In genomic region chr20:47317127-47317895, GRCh38 we compare ENCODE assay signal across 9 cellular contexts. TPM values are rescaled to one million over a fixed set of nuclear protein-coding genes. Genes with fewer than 3 reads are reported as not detected.
DNase-seq lines count a peak whose midpoint lies in the region; ATAC-seq and TF ChIP-seq lines count a peak whose summit lies in the region.
"Had no signal": no experiment of that assay in that cellular context is flagged by ENCODE, and none has a peak within 500 bp of the region (broad histone marks: within the 10 kb centered on the region; RNA-seq: fewer than 3 reads in every experiment).

No MANE protein-coding gene starts in this region.

- H3K4me3 ChIP-seq in GM12864 (ENCODE audit: low read depth, low read length), result no peak overlapping the region
- peak overlapping the region; percentile 56; the same call in 1 of the 2 replicates for H3K4me3 ChIP-seq in PC-9
- H3K4me3 ChIP-seq in fibroblast of pulmonary artery (replicated peaks; ENCODE audit: low read depth, low read length), result no peak overlapping the region
- H3K4me3 ChIP-seq in neutrophil (ENCODE audit: low read depth in 1 of 2, low read length in 1 of 2), result peak overlapping the region in 1 of 2 experiments; percentile 16

- H3K27ac ChIP-seq in PC-9 (peak overlapping the region; percentile 97), neutrophil (peak overlapping the region; percentile 86)

- no peaks in the 10 kb centered on the region for H3K27me3 Mint-ChIP-seq in activated T-helper 1 cell treated with anti-CD3 and anti-CD28 coated beads, Interleukin-12 subunit alpha, Interleukin-12 subunit beta, Interleukin-2, Interleukin-4 antibody, amounts not matched to agents 30 ng/mL and 10 ng/mL and 1 ng/mL, durations not matched to agents 14 hours and 24 hours and 36 hours (ENCODE audit: insufficient read depth)
- H3K27me3 Mint-ChIP-seq: central memory CD8-positive, alpha-beta T cell had no signal

- POLR2A ChIA-PET in PC-9 (lab: Charles Lee; ENCODE audit: unreplicated experiment), result interaction anchor here (0.7 to 0.9 kb wide), 3 partner anchors 67 to 304 kb away, joined by 3 to 15 read pairs (median 4); partner anchors contain the start of gene NCOA3

- H3K9me3 ChIP-seq in PC-9 (ENCODE audit: insufficient read depth, low read depth) (no peaks in the 10 kb centered on the region), neutrophil (no peaks in the 10 kb centered on the region)

- BruUV-seq in PC-9 (replicated peaks; lab: Mats Ljungman, UMichigan), result no TSS peak

- H3K4me1 Mint-ChIP-seq in activated T-helper 1 cell treated with anti-CD3 and anti-CD28 coated beads, Interleukin-12 subunit alpha, Interleukin-12 subunit beta, Interleukin-2, Interleukin-4 antibody, amounts not matched to agents 30 ng/mL and 10 ng/mL and 1 ng/mL, durations not matched to agents 14 hours and 24 hours and 36 hours (ENCODE audit: low read depth), result peaks cover 61% of the 10 kb centered on the region

- peak overlapping the region; percentile 92 for H3K27ac Mint-ChIP-seq in activated T-helper 1 cell treated with anti-CD3 and anti-CD28 coated beads, Interleukin-12 subunit alpha, Interleukin-12 subunit beta, Interleukin-2, Interleukin-4 antibody, amounts not matched to agents 30 ng/mL and 10 ng/mL and 1 ng/mL, durations not matched to agents 14 hours and 24 hours and 36 hours

- H3K36me3 Mint-ChIP-seq in activated T-helper 1 cell treated with anti-CD3 and anti-CD28 coated beads, Interleukin-12 subunit alpha, Interleukin-12 subunit beta, Interleukin-2, Interleukin-4 antibody, amounts not matched to agents 30 ng/mL and 10 ng/mL and 1 ng/mL, durations not matched to agents 14 hours and 24 hours and 36 hours (ENCODE audit: low read depth), result peaks cover 15% of the 10 kb centered on the region

- ATAC-seq in HG02852 (IDR thresholded peaks at IDR 0.05; ENCODE audit: unreplicated experiment), result no peak

- no peak overlapping the region for H2AFZ ChIP-seq in PC-9

- no peaks in the 10 kb centered on the region for H3K9me3 Mint-ChIP-seq in activated T-helper 1 cell treated with anti-CD3 and anti-CD28 coated beads, Interleukin-12 subunit alpha, Interleukin-12 subunit beta, Interleukin-2, Interleukin-4 antibody, amounts not matched to agents 30 ng/mL and 10 ng/mL and 1 ng/mL, durations not matched to agents 14 hours and 24 hours and 36 hours
- H3K9me3 Mint-ChIP-seq: central memory CD8-positive, alpha-beta T cell had no signal

- H3K79me2 ChIP-seq in PC-9 (ENCODE audit: low read depth), result peaks cover 87% of the 10 kb centered on the region

- H3F3A ChIP-seq in PC-9 (ENCODE audit: insufficient read depth, low read depth), result peaks cover 85% of the 10 kb centered on the region

- peaks cover 85% of the 10 kb centered on the region for H3K4me1 ChIP-seq in PC-9 (replicated peaks; ENCODE audit: insufficient read depth)
- H3K4me1 ChIP-seq in neutrophil (ENCODE audit: control insufficient read depth in 1 of 2, insufficient read depth in 1 of 2, low read depth in 1 of 2, low read length in 1 of 2), result peaks cover 61 to 63% of the 10 kb centered on the region in 2 experiments

- CTCF ChIA-PET in PC-9 (lab: Charles Lee), result interaction anchor here (0.6 to 1.0 kb wide), 4 partner anchors 38 to 188 kb away, joined by 4 to 16 read pairs (median 6); partner anchors contain the start of gene ZMYND8

- H3K36me3 ChIP-seq in PC-9 (ENCODE audit: low read depth) (peaks cover 2% of the 10 kb centered on the region; the same call in 1 of the 2 replicates), neutrophil (no peaks in the 10 kb centered on the region)

- H3K9me2 ChIP-seq in PC-9 (ENCODE audit: insufficient read depth), result no peaks in the 10 kb centered on the region

- DNase-seq in GM12864 (ENCODE audit: low read depth), result peak; percentile 12
- peak; percentile 77 to 96 for DNase-seq in PC-9
- DNase-seq in activated T-helper 1 cell treated with anti-CD3 and anti-CD28 coated beads, Interleukin-12 subunit alpha, Interleukin-12 subunit beta, Interleukin-2, Interleukin-4 antibody, amounts not matched to agents 30 ng/mL and 10 ng/mL and 1 ng/mL, durations not matched to agents 14 hours and 24 hours and 36 hours (ENCODE audit: low spot score), result peak; percentile 43
- peak; percentile 98 for DNase-seq in fibroblast of pulmonary artery (ENCODE audit: low read depth)
- DNase-seq in stromal cell of bone marrow (ENCODE audit: low read depth), result peak; percentile 86
- no peak for DNase-seq in medulla oblongata (ENCODE audit: extremely low spot score)

- H3K27me3 ChIP-seq in PC-9 (ENCODE audit: insufficient read depth, low read depth) (no peaks in the 10 kb centered on the region), neutrophil (no peaks in the 10 kb centered on the region)

- intact Hi-C loops in PC-9 (cut with micrococcal nuclease; ENCODE audit: unreplicated experiment), result loop anchor here (5.0 kb wide), 4 partner anchors 65 to 365 kb away; partner anchors contain the start of gene NCOA3
- intact Hi-C loops in activated T-helper 1 cell treated with anti-CD3 and anti-CD28 coated beads, Interleukin-12 subunit alpha, Interleukin-12 subunit beta, Interleukin-2, Interleukin-4 antibody, amounts not matched to agents 30 ng/mL and 10 ng/mL and 1 ng/mL, durations not matched to agents 14 hours and 24 hours and 36 hours (cut with micrococcal nuclease), result loop anchor here (1.0 to 2.0 kb wide), 4 partner anchors 13 to 67 kb away; partner anchors contain the start of gene ZMYND8

- H3K4me2 ChIP-seq in PC-9, result peak overlapping the region; percentile 90

- no peaks in the 10 kb centered on the region for H4K20me1 ChIP-seq in PC-9 (ENCODE audit: insufficient read depth)

- H3K4me3 Mint-ChIP-seq in activated T-helper 1 cell treated with anti-CD3 and anti-CD28 coated beads, Interleukin-12 subunit alpha, Interleukin-12 subunit beta, Interleukin-2, Interleukin-4 antibody, amounts not matched to agents 30 ng/mL and 10 ng/mL and 1 ng/mL, durations not matched to agents 14 hours and 24 hours and 36 hours, result peak overlapping the region; percentile 51
- H3K4me3 Mint-ChIP-seq: central memory CD8-positive, alpha-beta T cell had no signal

- TF ChIP-seq CTCF in GM12864 (IDR thresholded peaks at IDR 0.05; ENCODE audit: low read depth, low read length, missing control alignments) (no peak), PC-9 (conservative IDR thresholded peaks at IDR 0.05) (no peak), fibroblast of pulmonary artery (IDR thresholded peaks at IDR 0.05; ENCODE audit: low read length, missing control alignments) (no peak), neutrophil (IDR thresholded peaks at IDR 0.05) (no peak)

RNA-seq across cellular contexts. Expression of gene ZMYND8, which starts 39.2 kb away (rescaled TPM):
- total RNA-seq in PC-9 (2021), result 72.3 and 107 TPM in 2 replicates
- 42.6 and 43.3 TPM in 2 replicates for total RNA-seq in activated T-helper 1 cell treated with anti-CD3 and anti-CD28 coated beads, Interleukin-12 subunit alpha, Interleukin-12 subunit beta, Interleukin-2, Interleukin-4 antibody, amounts not matched to agents 30 ng/mL and 10 ng/mL and 1 ng/mL, durations not matched to agents 14 hours and 24 hours and 36 hours
